ENCODE assay signal across 8 cellular contexts in the genomic region with DNA sequence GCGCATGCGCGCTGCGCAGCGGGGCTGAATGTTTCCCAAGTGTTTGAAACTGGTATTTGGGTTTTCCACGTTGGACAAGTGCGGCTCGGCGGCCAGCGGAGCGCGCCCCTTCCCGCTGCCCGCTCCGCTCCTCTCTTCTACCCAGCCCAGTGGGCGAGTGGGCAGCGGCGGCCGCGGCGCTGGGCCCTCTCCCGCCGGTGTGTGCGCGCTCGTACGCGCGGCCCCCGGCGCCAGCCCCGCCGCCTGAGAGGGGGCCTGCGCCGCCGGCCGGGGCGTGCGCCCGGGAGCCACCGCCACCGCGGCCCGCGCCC. TPM values are rescaled to one million over a fixed set of nuclear protein-coding genes. Genes with fewer than 3 reads are reported as not detected.
DNase-seq lines count a peak whose midpoint lies in the region; ATAC-seq, FAIRE-seq and TF ChIP-seq lines count a peak whose summit lies in the region.

Gene ING1 (plus strand): TSS at position 59 of the 311 bp plus-strand sequence. CDS start 450 bp downstream, outside the sequence.

- H3K27me3 ChIP-seq in BE2C = no peaks in the 10 kb centered on the region
- no peaks in the 10 kb centered on the region for H3K27me3 ChIP-seq in KMS-11 (ENCODE audit: insufficient read depth, low read depth)

- no peaks in the 10 kb centered on the region for H3K9me3 Mint-ChIP-seq in dendritic cell treated with granulocyte-macrophage colony-stimulating factor and Interleukin-4, amounts not matched to agents 40 ng/mL and 50 ng/mL, for 4 days
- H3K9me3 Mint-ChIP-seq in naive thymus-derived CD8-positive, alpha-beta T cell = peaks cover 0 to 4% (median 0%) of the 10 kb centered on the region in 9 donors

- intact Hi-C loops in dendritic cell treated with granulocyte-macrophage colony-stimulating factor and Interleukin-4, amounts not matched to agents 40 ng/mL and 50 ng/mL, for 4 days (cut with micrococcal nuclease) = loop anchor here (2.0 to 5.0 kb wide), 2 partner anchors 243 to 439 kb away; no protein-coding TSS in a partner anchor

- peak within 1 kb of the TSS; percentile 49; the same call in 1 of the 2 replicates for H2AFZ ChIP-seq in KMS-11 (ENCODE audit: low read depth)

- POLR2A ChIA-PET in naive thymus-derived CD8-positive, alpha-beta T cell (lab: Charles Lee) = interaction anchor here (0.5 to 4.6 kb wide), 6 partner anchors 10 to 200 kb away, joined by 4 to 77 read pairs (median 34); partner anchors contain the start of genes ANKRD10, CARS2 and NAXD

- peak within 1 kb of the TSS; percentile 60 for H3K4me2 ChIP-seq in KMS-11

- no peaks in the 10 kb centered on the region for H4K20me1 ChIP-seq in KMS-11 (ENCODE audit: insufficient read depth)

- H3K4me3 Mint-ChIP-seq in dendritic cell treated with granulocyte-macrophage colony-stimulating factor and Interleukin-4, amounts not matched to agents 40 ng/mL and 50 ng/mL, for 4 days = peak within 1 kb of the TSS; percentile 99
- peak within 1 kb of the TSS; percentile 92 to 100 (median 99) for H3K4me3 Mint-ChIP-seq in naive thymus-derived CD8-positive, alpha-beta T cell

- H3K36me3 ChIP-seq in BE2C = no peaks in the 10 kb centered on the region
- H3K36me3 ChIP-seq in KMS-11 (ENCODE audit: insufficient read depth) = no peaks in the 10 kb centered on the region

- H3K36me3 Mint-ChIP-seq in dendritic cell treated with granulocyte-macrophage colony-stimulating factor and Interleukin-4, amounts not matched to agents 40 ng/mL and 50 ng/mL, for 4 days (ENCODE audit: low read depth) = peaks cover 34% of the 10 kb centered on the region
- peaks cover 0 to 2% (median 0%) of the 10 kb centered on the region in 3 donors for H3K36me3 Mint-ChIP-seq in naive thymus-derived CD8-positive, alpha-beta T cell

- ATAC-seq in naive thymus-derived CD8-positive, alpha-beta T cell = no peak
- ATAC-seq in GM18907 (IDR thresholded peaks at IDR 0.05; ENCODE audit: unreplicated experiment) = no peak
- ATAC-seq in HG02840 (IDR thresholded peaks at IDR 0.05; ENCODE audit: low FRiP score, unreplicated experiment) = no peak

- H3K27me3 Mint-ChIP-seq in dendritic cell treated with granulocyte-macrophage colony-stimulating factor and Interleukin-4, amounts not matched to agents 40 ng/mL and 50 ng/mL, for 4 days = no peaks in the 10 kb centered on the region
- peaks cover 0 to 4% (median 0%) of the 10 kb centered on the region in 5 donors for H3K27me3 Mint-ChIP-seq in naive thymus-derived CD8-positive, alpha-beta T cell

- no peak for FAIRE-seq in HTR-8/SVneo (lab: Jason Lieb, UNC)

- DNase-seq in BE2C (no peak), HTR-8/SVneo (ENCODE audit: insufficient read length, low spot score) (no peak), globus pallidus (ENCODE audit: low spot score) (no peak)
- DNase-seq in naive thymus-derived CD8-positive, alpha-beta T cell = no peak

- H3K9ac ChIP-seq in KMS-11 = peak within 1 kb of the TSS; percentile 76

- H3K9me3 ChIP-seq in BE2C = no peaks in the 10 kb centered on the region

- peaks cover 27% of the 10 kb centered on the region for H3K79me2 ChIP-seq in KMS-11 (ENCODE audit: insufficient read depth, low read depth)

- H3K4me3 ChIP-seq in BE2C (ENCODE audit: low read depth, low read length) (peak within 1 kb of the TSS; percentile 90), KMS-11 (IDR thresholded peaks at IDR 0.05; ENCODE audit: insufficient read depth, low read depth, low read length) (no peak within 1 kb of the TSS)

- H3K4me1 Mint-ChIP-seq in dendritic cell treated with granulocyte-macrophage colony-stimulating factor and Interleukin-4, amounts not matched to agents 40 ng/mL and 50 ng/mL, for 4 days (ENCODE audit: low read depth) = peaks cover 34% of the 10 kb centered on the region
- H3K4me1 Mint-ChIP-seq in naive thymus-derived CD8-positive, alpha-beta T cell = peaks cover 10 to 39% (median 27%) of the 10 kb centered on the region in 4 donors

- H3K27ac Mint-ChIP-seq in dendritic cell treated with granulocyte-macrophage colony-stimulating factor and Interleukin-4, amounts not matched to agents 40 ng/mL and 50 ng/mL, for 4 days = peak within 1 kb of the TSS; percentile 95
- H3K27ac Mint-ChIP-seq in naive thymus-derived CD8-positive, alpha-beta T cell = peak within 1 kb of the TSS; percentile 92 to 99 (median 98)

- peak within 1 kb of the TSS; percentile 83 for H3K27ac ChIP-seq in KMS-11

- H3K4me1 ChIP-seq in BE2C (no peaks in the 10 kb centered on the region), KMS-11 (ENCODE audit: low read depth, poor library complexity, severe bottlenecking) (peaks cover 18% of the 10 kb centered on the region)

- TF ChIP-seq CTCF in BE2C (IDR thresholded peaks at IDR 0.05; ENCODE audit: low read depth, low read length) (no peak), KMS-11 (conservative IDR thresholded peaks at IDR 0.05; ENCODE audit: low read depth, low read length) (no peak)

RNA-seq across cellular contexts. Expression of gene ING1, which starts in this region (rescaled TPM):
- polyA plus RNA-seq in BE2C (2012; ENCODE audit: insufficient read depth, insufficient read length, low read depth) = 23.4 TPM
- 10 to 100 TPM; 22.5 to 23.9 TPM for total RNA-seq in naive thymus-derived CD8-positive, alpha-beta T cell
- polyA plus RNA-seq in naive thymus-derived CD8-positive, alpha-beta T cell = 10 to 100 TPM in 2 of 3 donors, 1 to 10 TPM in 1; 7.9 to 17.5 (median 10.7) TPM
